Comparison of ENCODE assay signal across 26 cellular contexts in the genomic region with DNA sequence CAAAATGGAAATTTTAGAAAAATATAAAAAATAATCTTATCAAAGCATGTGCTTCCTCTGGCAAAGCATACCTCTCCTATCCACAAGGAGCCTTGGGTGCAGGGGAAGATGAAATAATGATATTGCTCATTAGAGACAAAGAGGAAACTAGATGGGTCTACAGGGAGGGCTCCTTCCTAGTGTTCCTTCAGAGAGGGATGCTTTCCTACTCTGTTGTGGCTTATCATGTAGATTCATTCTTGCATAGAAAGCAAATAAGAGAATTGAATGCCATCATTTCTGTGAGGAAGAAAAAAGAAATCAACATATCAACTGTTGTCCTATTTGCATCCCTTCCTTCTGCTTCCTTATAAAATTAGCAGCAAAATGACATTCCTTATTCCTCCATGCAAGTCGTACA.
DNase-seq lines count a peak whose midpoint lies in the region; ATAC-seq, FAIRE-seq and TF ChIP-seq lines count a peak whose summit lies in the region.
"Had no signal": no experiment of that assay in that cellular context is flagged by ENCODE, and none has a peak within 500 bp of the region (broad histone marks: within the 10 kb centered on the region; RNA-seq: fewer than 3 reads in every experiment).

No MANE protein-coding gene starts in this region.

- H3K4ac ChIP-seq in H1 (replicated peaks; ENCODE audit: insufficient read length, low read depth, low read length) = no peak overlapping the region

- H3K4me1 ChIP-seq in mammary epithelial cell (ENCODE audit: insufficient read depth, low read length) (peaks cover 6% of the 10 kb centered on the region), H1 (replicated peaks in 1 of 4; ENCODE audit: control insufficient read depth in 3 of 4, insufficient read depth in 4 of 4, low read length in 3 of 4) (peaks cover 0 to 14% (median 7%) of the 10 kb centered on the region in 4 experiments; a peak in 4 of 7 replicates)
- H3K4me1 ChIP-seq: BLaER1 had no signal

- no peak overlapping the region for H3K23ac ChIP-seq in H1 (ENCODE audit: insufficient read length)

- H3K4me3 Mint-ChIP-seq in MCF 10A (ENCODE audit: unreplicated experiment) (no peak overlapping the region), WTC11 (no peak overlapping the region)
- no peak overlapping the region for H3K4me3 Mint-ChIP-seq in activated CD4-positive, alpha-beta memory T cell treated with anti-CD3 and anti-CD28 coated beads, Interleukin-2, amount 10 ng/mL, durations not matched to agents 7 days and 5 days
- H3K4me3 Mint-ChIP-seq: B cell; CD4-positive, CD25-positive, alpha-beta regulatory T cell; CD8-positive, alpha-beta T cell; HFFc6 had no signal

- H4K91ac ChIP-seq in H1 (replicated peaks; ENCODE audit: insufficient read length, low read length) = no peak overlapping the region

- no peak overlapping the region for H2BK120ac ChIP-seq in H1 (replicated peaks; ENCODE audit: low read depth, low read length)

- DNase-seq in mammary epithelial cell (no peak), MCF 10A (ENCODE audit: unreplicated experiment) (no peak), WTC11 (ENCODE audit: low spot score) (no peak), H1 (ENCODE audit: low read depth in 1 of 2, low spot score in 2 of 2) (no peak), NCI-H748 (lab: John Stamatoyannopoulos, UW; ENCODE audit: unreplicated experiment) (no peak), inferior parietal cortex (ENCODE audit: extremely low spot score) (no peak)
- no peak for DNase-seq in activated CD4-positive, alpha-beta memory T cell treated with anti-CD3 and anti-CD28 coated beads, Interleukin-2, amount 10 ng/mL, durations not matched to agents 7 days and 5 days
- DNase-seq: Caco-2; CD4-positive, CD25-positive, alpha-beta regulatory T cell; CD8-positive, alpha-beta T cell; DMS153; DMS79; EL; GDM1; GOT3; H7; HFFc6 had no signal

- H3K27me3 Mint-ChIP-seq in MCF 10A (ENCODE audit: insufficient read depth, unreplicated experiment) = no peaks in the 10 kb centered on the region
- peaks cover 3% of the 10 kb centered on the region; the same call in 1 of the 2 replicates for H3K27me3 Mint-ChIP-seq in WTC11 (ENCODE audit: low read depth)
- no peaks in the 10 kb centered on the region for H3K27me3 Mint-ChIP-seq in activated CD4-positive, alpha-beta memory T cell treated with anti-CD3 and anti-CD28 coated beads, Interleukin-2, amount 10 ng/mL, durations not matched to agents 7 days and 5 days

- no peak overlapping the region for H4K8ac ChIP-seq in H1 (ENCODE audit: extremely low read depth, insufficient read depth, low read length)

- CTCF ChIA-PET in mammary epithelial cell (lab: Charles Lee; ENCODE audit: low non-redundant PET) (no interaction called here), MCF 10A (lab: Yijun Ruan, JAX) (interaction anchor here (0.7 to 4.2 kb wide), 2 partner anchors 12 to 420 kb away, joined by 3 to 16 read pairs; no protein-coding TSS in a partner anchor), WTC11 (lab: Charles Lee) (interaction anchor here (0.9 to 1.8 kb wide), 3 partner anchors 21 to 420 kb away, joined by 3 to 6 read pairs (median 5); no protein-coding TSS in a partner anchor), H1 (lab: Charles Lee; ENCODE audit: partially characterized antibody) (interaction anchor here (0.7 to 1.0 kb wide), 2 partner anchors 13 to 36 kb away, joined by 3 read pairs; no protein-coding TSS in a partner anchor)
- CTCF ChIA-PET in activated CD4-positive, alpha-beta memory T cell treated with anti-CD3 and anti-CD28 coated beads, Interleukin-2, amount 10 ng/mL, durations not matched to agents 7 days and 5 days (lab: Charles Lee) = no interaction called here

- H3K79me2 ChIP-seq in mammary epithelial cell (ENCODE audit: insufficient read depth, low read length) (no peaks in the 10 kb centered on the region), H1 (ENCODE audit: control insufficient read depth in 1 of 2, insufficient read depth in 2 of 2, low read length in 2 of 2) (no peaks in the 10 kb centered on the region), neural cell (replicated peaks; ENCODE audit: insufficient read depth, low read length) (no peaks in the 10 kb centered on the region)

- H3K27ac Mint-ChIP-seq in MCF 10A (ENCODE audit: low read depth, unreplicated experiment) (no peak overlapping the region), WTC11 (no peak overlapping the region)
- no peak overlapping the region for H3K27ac Mint-ChIP-seq in activated CD4-positive, alpha-beta memory T cell treated with anti-CD3 and anti-CD28 coated beads, Interleukin-2, amount 10 ng/mL, durations not matched to agents 7 days and 5 days
- H3K27ac Mint-ChIP-seq: B cell; CD4-positive, CD25-positive, alpha-beta regulatory T cell; CD8-positive, alpha-beta T cell; HFFc6 had no signal

- in situ Hi-C loops in mammary epithelial cell (cut with MboI; ENCODE audit: low sequenced_read_pairs in 2 of 2) = no loop called here

- POLR2A ChIA-PET in MCF 10A (lab: Yijun Ruan, JAX) = interaction anchor here (0.7 to 1.8 kb wide), 3 partner anchors 8 to 197 kb away, joined by 3 to 5 read pairs (median 4); no protein-coding TSS in a partner anchor
- POLR2A ChIA-PET in WTC11 (lab: Charles Lee) = no interaction called here
- POLR2A ChIA-PET in H1 (lab: Charles Lee; ENCODE audit: partially characterized antibody) = interaction anchor here (1.3 kb wide), 1 partner anchor 21 kb away, joined by 3 read pairs; no protein-coding TSS in a partner anchor
- POLR2A ChIA-PET in activated CD4-positive, alpha-beta memory T cell treated with anti-CD3 and anti-CD28 coated beads, Interleukin-2, amount 10 ng/mL, durations not matched to agents 7 days and 5 days (lab: Charles Lee) = no interaction called here

- TSS peak; percentile 54 for BruUV-seq in mammary epithelial cell (replicated peaks; lab: Mats Ljungman, UMichigan)
- no TSS peak for BruUV-seq in MCF 10A (replicated peaks; lab: Mats Ljungman, UMichigan)

- H3K36me3 Mint-ChIP-seq in MCF 10A (ENCODE audit: insufficient read depth, unreplicated experiment) (no peaks in the 10 kb centered on the region), WTC11 (no peaks in the 10 kb centered on the region)
- no peaks in the 10 kb centered on the region for H3K36me3 Mint-ChIP-seq in activated CD4-positive, alpha-beta memory T cell treated with anti-CD3 and anti-CD28 coated beads, Interleukin-2, amount 10 ng/mL, durations not matched to agents 7 days and 5 days (ENCODE audit: low read depth)
- H3K36me3 Mint-ChIP-seq: CD4-positive, CD25-positive, alpha-beta regulatory T cell; CD8-positive, alpha-beta T cell had no signal

- H3K9me3 ChIP-seq in mammary epithelial cell (replicated peaks; ENCODE audit: insufficient read depth, low read length) (no peaks in the 10 kb centered on the region), H1 (ENCODE audit: insufficient read depth in 2 of 2, low read depth in 1 of 2, low read length in 1 of 2) (no peaks in the 10 kb centered on the region), neural cell (ENCODE audit: low read length) (no peaks in the 10 kb centered on the region)
- H3K9me3 ChIP-seq: BLaER1, Caco-2 had no signal

- H3K36me3 ChIP-seq in mammary epithelial cell (ENCODE audit: insufficient read depth, low read length) = no peaks in the 10 kb centered on the region
- H3K36me3 ChIP-seq in H1 (ENCODE audit: control insufficient read depth in 2 of 4, insufficient read depth in 4 of 4, low read length in 3 of 4) = no peaks in the 10 kb centered on the region
- H3K36me3 ChIP-seq in neural cell (ENCODE audit: insufficient read depth, low read length) = no peaks in the 10 kb centered on the region
- H3K36me3 ChIP-seq: BLaER1 had no signal

- no peak for TF ChIP-seq EP300 in H1 (IDR thresholded peaks at IDR 0.05; ENCODE audit: borderline replicate concordance in 1 of 2, low read depth in 2 of 2, low read length in 2 of 2)
- TF ChIP-seq EP300 in neural cell (conservative IDR thresholded peaks at IDR 0.05; ENCODE audit: poor library complexity, severe bottlenecking) = no peak

- H3K27me3 ChIP-seq in mammary epithelial cell (ENCODE audit: insufficient read depth, low read length) (no peaks in the 10 kb centered on the region), H1 (replicated peaks in 1 of 4; ENCODE audit: control insufficient read depth in 3 of 4, extremely low read depth in 1 of 4, insufficient read depth in 3 of 4, low read length in 3 of 4) (no peaks in the 10 kb centered on the region), neural cell (ENCODE audit: insufficient read depth, low read depth, low read length) (no peaks in the 10 kb centered on the region)
- H3K27me3 ChIP-seq: BLaER1 had no signal

- no peak overlapping the region for H3K56ac ChIP-seq in H1 (replicated peaks; ENCODE audit: insufficient read length, low read depth, low read length)

- TF ChIP-seq RAD21 in H1 (IDR thresholded peaks at IDR 0.05 in 1 of 2, conservative IDR thresholded peaks at IDR 0.05 in 1 of 2; ENCODE audit: low read depth in 2 of 2, low read length in 2 of 2) = no peak
- no peak for TF ChIP-seq RAD21 in neural cell (conservative IDR thresholded peaks at IDR 0.05)

- TF ChIP-seq POLR2A in H1 (IDR thresholded peaks at IDR 0.05; ENCODE audit: control extremely low read depth in 1 of 2, low read depth in 2 of 2, low read length in 2 of 2) = no peak

- H2AK5ac ChIP-seq in H1 (ENCODE audit: low read depth, low read length) = no peak overlapping the region

- H3K14ac ChIP-seq in H1 (ENCODE audit: insufficient read length) = no peak overlapping the region

- TF ChIP-seq CTCF in mammary epithelial cell (conservative IDR thresholded peaks at IDR 0.05 in 1 of 2, IDR thresholded peaks at IDR 0.05 in 1 of 2; ENCODE audit: extremely low read depth in 1 of 2, insufficient read depth in 1 of 2, low read depth in 1 of 2, low read length in 2 of 2) (no peak), MCF 10A (IDR thresholded peaks at IDR 0.05; ENCODE audit: unreplicated experiment) (no peak), WTC11 (IDR thresholded peaks at IDR 0.05) (no peak), H1 (IDR thresholded peaks at IDR 0.05; ENCODE audit: control extremely low read depth in 1 of 3, insufficient read depth in 1 of 3, low read depth in 1 of 3, low read length in 3 of 3) (no peak), neural cell (IDR thresholded peaks at IDR 0.05; ENCODE audit: poor library complexity, severe bottlenecking) (no peak)

- no peaks in the 10 kb centered on the region for H4K20me1 ChIP-seq in mammary epithelial cell (ENCODE audit: insufficient read depth, low read length)
- H4K20me1 ChIP-seq in H1 (replicated peaks in 1 of 2; ENCODE audit: control insufficient read depth in 1 of 2, insufficient read depth in 2 of 2, low read length in 2 of 2) = no peaks in the 10 kb centered on the region
- no peaks in the 10 kb centered on the region for H4K20me1 ChIP-seq in neural cell (ENCODE audit: insufficient read depth)
- H4K20me1 ChIP-seq: BLaER1 had no signal

- no peak overlapping the region for H2BK20ac ChIP-seq in H1 (ENCODE audit: low read length)

- no peak overlapping the region for H3K4me3 ChIP-seq in mammary epithelial cell (replicated peaks in 1 of 3; ENCODE audit: insufficient read depth in 1 of 3, low read depth in 2 of 3, low read length in 3 of 3)
- peak overlapping the region in 1 of 4 experiments; percentile 21; a peak in 1 of 8 replicates for H3K4me3 ChIP-seq in H1 (ENCODE audit: extremely low read depth in 1 of 4, insufficient read depth in 2 of 4, low read depth in 3 of 4, low read length in 4 of 4)
- no peak overlapping the region for H3K4me3 ChIP-seq in neural cell (ENCODE audit: low read length)
- H3K4me3 ChIP-seq: BLaER1, GM12878 had no signal

- peak; percentile 56; the same call in 1 of the 2 replicates for ATAC-seq in WTC11
- ATAC-seq: CD8-positive, alpha-beta T cell; GM12878; HCT116 had no signal

- H3K9me2 ChIP-seq in neural cell (ENCODE audit: insufficient read depth, low read length) = no peaks in the 10 kb centered on the region

- no peaks in the 10 kb centered on the region for H3K23me2 ChIP-seq in H1 (ENCODE audit: low read depth, low read length)

- no peak overlapping the region for H2BK15ac ChIP-seq in H1 (ENCODE audit: low read length)

- H3K4me2 ChIP-seq in mammary epithelial cell (ENCODE audit: insufficient read depth, low read depth, low read length) (no peak overlapping the region), H1 (ENCODE audit: insufficient read depth in 1 of 2, low read depth in 2 of 2, low read length in 2 of 2) (peak overlapping the region; percentile 21 to 37; a peak in 2 of 4 replicates), neural cell (ENCODE audit: low read length) (no peak overlapping the region)
- H3K4me2 ChIP-seq: BLaER1 had no signal

- H3K27ac ChIP-seq in mammary epithelial cell (ENCODE audit: insufficient read depth, low read depth, low read length) (no peak overlapping the region), H1 (ENCODE audit: low read depth, low read length) (no peak overlapping the region), neural cell (ENCODE audit: low read length) (peak overlapping the region; percentile 53)
- H3K27ac ChIP-seq: 22Rv1, BLaER1, C4-2B had no signal

- H3K9me3 Mint-ChIP-seq in MCF 10A (ENCODE audit: unreplicated experiment) (no peaks in the 10 kb centered on the region), WTC11 (no peaks in the 10 kb centered on the region)
- H3K9me3 Mint-ChIP-seq in activated CD4-positive, alpha-beta memory T cell treated with anti-CD3 and anti-CD28 coated beads, Interleukin-2, amount 10 ng/mL, durations not matched to agents 7 days and 5 days = no peaks in the 10 kb centered on the region
- H3K9me3 Mint-ChIP-seq: CD8-positive, alpha-beta T cell had no signal

- no peak overlapping the region for H2BK12ac ChIP-seq in H1 (ENCODE audit: low read depth, low read length)

- no peaks in the 10 kb centered on the region for H3K79me1 ChIP-seq in H1 (ENCODE audit: low read depth, low read length)

- H4K5ac ChIP-seq in H1 (ENCODE audit: insufficient read length, low read depth, low read length) = no peak overlapping the region

- WGBS in mammary epithelial cell (ENCODE audit: low coverage, missing lambda C conversion rate) = 70% methylated on average over 1 of the region's 1 CpG
- WGBS in H1 (ENCODE audit: extremely low coverage in 1 of 2, insufficient coverage in 1 of 2, insufficient read length in 1 of 2, insufficient replicate concordance in 2 of 2, low coverage in 1 of 2, low lambda C conversion rate in 2 of 2, missing lambda C conversion rate in 1 of 2), 2 experiments = 15% methylated on average over 1 of the region's 1 CpG; no CpG with 5 or more reads in 1 of the 2 experiments

- H3F3A ChIP-seq in neural cell (ENCODE audit: insufficient read depth, low read length, poor library complexity, severe bottlenecking) = no peaks in the 10 kb centered on the region

- H3K18ac ChIP-seq in H1 (ENCODE audit: extremely low read depth, low read length) = no peak overlapping the region

- H3K4me1 Mint-ChIP-seq in MCF 10A (ENCODE audit: insufficient read depth, unreplicated experiment) (no peaks in the 10 kb centered on the region), WTC11 (peaks cover 50% of the 10 kb centered on the region)
- no peaks in the 10 kb centered on the region for H3K4me1 Mint-ChIP-seq in activated CD4-positive, alpha-beta memory T cell treated with anti-CD3 and anti-CD28 coated beads, Interleukin-2, amount 10 ng/mL, durations not matched to agents 7 days and 5 days
- H3K4me1 Mint-ChIP-seq: B cell; CD4-positive, CD25-positive, alpha-beta regulatory T cell had no signal

- intact Hi-C loops in mammary epithelial cell (cut with micrococcal nuclease) (no loop called here), MCF 10A (cut with micrococcal nuclease) (no loop called here)

- H2AFZ ChIP-seq in mammary epithelial cell (ENCODE audit: low read depth, low read length) = no peak overlapping the region
- H2AFZ ChIP-seq in H1 (ENCODE audit: low read length) = no peak overlapping the region
- no peak overlapping the region for H2AFZ ChIP-seq in neural cell (ENCODE audit: low read depth, low read length)

- peak; percentile 39 for FAIRE-seq in H1 (lab: Jason Lieb, UNC)
- FAIRE-seq: A204.1, GM12878, GM18507 had no signal

- dilution Hi-C loops in mammary epithelial cell (cut with HindIII; ENCODE audit: low sequenced_read_pairs) = no loop called here

- H2BK5ac ChIP-seq in H1 (ENCODE audit: low read depth, low read length) = no peak overlapping the region

- H3K9ac ChIP-seq in mammary epithelial cell (ENCODE audit: insufficient read depth, low read length) = no peak overlapping the region
- no peak overlapping the region for H3K9ac ChIP-seq in H1 (replicated peaks in 1 of 4; ENCODE audit: extremely low read depth in 1 of 4, low read depth in 3 of 4, low read length in 3 of 4)
- H3K9ac ChIP-seq in neural cell (ENCODE audit: low read length) = no peak overlapping the region
- H3K9ac ChIP-seq: BLaER1 had no signal

Comparison
In these comparisons a context has a peak if more than half of its experiments do, and no peak if none do; other contexts are left out.
1. CTCF ChIA-PET loops: an anchor here in MCF 10A (0.7 to 4.2 kb wide), WTC11 (0.9 to 1.8 kb wide) and H1 (0.7 to 1.0 kb wide); none called in mammary epithelial cell and activated CD4-positive, alpha-beta memory T cell treated with anti-CD3 and anti-CD28 coated beads, Interleukin-2, amount 10 ng/mL, durations not matched to agents 7 days and 5 days.
2. H3K4me2 ChIP-seq: peak in H1 (2 of 2); none in mammary epithelial cell (single experiment) and neural cell (single experiment).
3. POLR2A ChIA-PET loops: an anchor here in MCF 10A (0.7 to 1.8 kb wide) and H1 (1.3 kb wide); none called in WTC11 and activated CD4-positive, alpha-beta memory T cell treated with anti-CD3 and anti-CD28 coated beads, Interleukin-2, amount 10 ng/mL, durations not matched to agents 7 days and 5 days.